30 cellular contexts compared by ENCODE assay signal in the genomic region with DNA sequence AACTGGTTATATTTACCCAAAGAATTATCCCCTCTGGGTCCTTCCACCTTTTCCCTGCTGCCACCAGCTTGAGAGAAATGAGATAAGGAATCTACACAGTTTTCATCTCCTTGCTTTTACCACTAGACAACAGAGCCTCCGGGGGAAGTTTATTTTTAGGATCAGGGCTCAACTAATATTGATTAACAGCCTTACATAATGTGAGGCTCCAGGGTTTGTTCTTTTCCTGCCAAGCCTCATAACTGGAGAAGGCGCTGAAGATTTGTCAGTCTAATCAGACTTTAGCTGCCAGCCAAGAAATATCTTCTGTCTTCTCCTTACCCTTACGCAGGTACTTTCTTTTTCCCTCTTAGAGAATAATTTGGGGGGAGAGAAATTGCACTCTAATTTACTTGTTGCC.
"Had no signal": no experiment of that assay in that cellular context is flagged by ENCODE, and none has a peak within 500 bp of the region (broad histone marks: within the 10 kb centered on the region; RNA-seq: fewer than 3 reads in every experiment).

No MANE protein-coding gene starts in this region.

- H3K9me3 Mint-ChIP-seq: activated CD8-positive, alpha-beta T cell treated with anti-CD3 and anti-CD28 coated beads for 36 hours; endodermal cell had no signal

- DNase-seq: activated CD4-positive, alpha-beta T cell treated with anti-CD3 and anti-CD28 coated beads for 1 hour; activated CD4-positive, alpha-beta T cell treated with anti-CD3 and anti-CD28 coated beads for 4 hours; activated CD4-positive, alpha-beta T cell treated with anti-CD3 and anti-CD28 coated beads, Interleukin-2, amount 50 U/mL, for 1 hour; activated CD4-positive, alpha-beta T cell treated with anti-CD3 and anti-CD28 coated beads, Interleukin-2, amount 50 U/mL, for 48 hours; activated CD4-positive, CD25-positive, alpha-beta regulatory T cell; activated CD8-positive, alpha-beta memory T cell treated with anti-CD3 and anti-CD28 coated beads for 24 hours; activated CD8-positive, alpha-beta T cell treated with anti-CD3 and anti-CD28 coated beads for 36 hours; activated effector memory CD4-positive, alpha-beta T cell treated with Interleukin-2 at 50 U/mL for 16 hours; activated gamma-delta T cell treated with Interleukin-2 at 50 U/mL for 16 hours; activated naive CD4-positive, alpha-beta T cell treated with anti-CD3 and anti-CD28 coated beads, Interleukin-2, amount 50 U/mL, for 16 hours; activated naive CD4-positive, alpha-beta T cell treated with Interleukin-2 at 50 U/mL for 16 hours; activated T-cell treated with anti-CD3 and anti-CD28 coated beads, Interleukin-2, amount 50 U/mL, for 4 hours; amniotic stem cell; anterior cingulate cortex; brain microvascular endothelial cell; effector memory CD4-positive, alpha-beta T cell; endodermal cell; foreskin fibroblast; head of caudate nucleus; T-helper 1 cell; T-helper 17 cell; T1000 had no signal

- ATAC-seq: activated CD8-positive, alpha-beta T cell treated with anti-CD3 and anti-CD28 coated beads for 36 hours; activated T-cell treated with anti-CD3 and anti-CD28 coated beads, Interleukin-2, amount 50 U/mL, for 4 hours; activated T-helper 17 cell treated with anti-CD3 and anti-CD28 coated beads, Interleukin-2, amount 50 U/mL, for 72 hours; esophagus mucosa; T-helper 17 cell had no signal

- H3K4me1 Mint-ChIP-seq: activated T-helper 17 cell treated with anti-CD3 and anti-CD28 coated beads, Interleukin-2, amount 50 U/mL, for 72 hours; central memory CD8-positive, alpha-beta T cell; T-helper 17 cell had no signal

- H3K27me3 ChIP-seq: brain microvascular endothelial cell, dorsolateral prefrontal cortex had no signal

- H3K36me3 ChIP-seq: brain microvascular endothelial cell had no signal

- H3K27ac ChIP-seq: brain microvascular endothelial cell, coronary artery had no signal

- H3K27ac Mint-ChIP-seq: activated CD8-positive, alpha-beta T cell treated with anti-CD3 and anti-CD28 coated beads for 36 hours; activated naive CD8-positive, alpha-beta T cell; activated T-helper 17 cell treated with anti-CD3 and anti-CD28 coated beads, Interleukin-2, amount 50 U/mL, for 72 hours; dendritic cell treated with granulocyte-macrophage colony-stimulating factor and Interleukin-4, amounts not matched to agents 40 ng/mL and 50 ng/mL, for 4 days; endodermal cell; T-helper 17 cell; T-helper 2 cell treated with Interferon-gamma antibody and Interleukin-4, amounts not matched to agents 5 μg/mL and 100 μg/mL, for 36 hours had no signal

- H3K4me3 Mint-ChIP-seq: activated CD8-positive, alpha-beta T cell treated with anti-CD3 and anti-CD28 coated beads for 36 hours; activated naive CD8-positive, alpha-beta T cell; activated T-cell treated with anti-CD3 and anti-CD28 coated beads, Interleukin-2, amount 50 U/mL, for 4 hours; activated T-helper 17 cell treated with anti-CD3 and anti-CD28 coated beads, Interleukin-2, amount 50 U/mL, for 72 hours; central memory CD8-positive, alpha-beta T cell; dendritic cell treated with granulocyte-macrophage colony-stimulating factor and Interleukin-4, amounts not matched to agents 40 ng/mL and 50 ng/mL, for 4 days; endodermal cell; T-helper 17 cell; T-helper 2 cell treated with Interferon-gamma antibody and Interleukin-4, amounts not matched to agents 5 μg/mL and 100 μg/mL, for 36 hours had no signal

- H3K27me3 Mint-ChIP-seq: activated CD8-positive, alpha-beta T cell treated with anti-CD3 and anti-CD28 coated beads for 36 hours; activated naive CD8-positive, alpha-beta T cell; activated T-helper 17 cell treated with anti-CD3 and anti-CD28 coated beads, Interleukin-2, amount 50 U/mL, for 72 hours; central memory CD8-positive, alpha-beta T cell; dendritic cell treated with granulocyte-macrophage colony-stimulating factor and Interleukin-4, amounts not matched to agents 40 ng/mL and 50 ng/mL, for 4 days; T-helper 17 cell had no signal

- H3K36me3 Mint-ChIP-seq: activated naive CD8-positive, alpha-beta T cell had no signal

- H3K4me3 ChIP-seq: coronary artery, dorsolateral prefrontal cortex had no signal
